ENCODE assay signal across 1 cellular context in the genomic region with DNA sequence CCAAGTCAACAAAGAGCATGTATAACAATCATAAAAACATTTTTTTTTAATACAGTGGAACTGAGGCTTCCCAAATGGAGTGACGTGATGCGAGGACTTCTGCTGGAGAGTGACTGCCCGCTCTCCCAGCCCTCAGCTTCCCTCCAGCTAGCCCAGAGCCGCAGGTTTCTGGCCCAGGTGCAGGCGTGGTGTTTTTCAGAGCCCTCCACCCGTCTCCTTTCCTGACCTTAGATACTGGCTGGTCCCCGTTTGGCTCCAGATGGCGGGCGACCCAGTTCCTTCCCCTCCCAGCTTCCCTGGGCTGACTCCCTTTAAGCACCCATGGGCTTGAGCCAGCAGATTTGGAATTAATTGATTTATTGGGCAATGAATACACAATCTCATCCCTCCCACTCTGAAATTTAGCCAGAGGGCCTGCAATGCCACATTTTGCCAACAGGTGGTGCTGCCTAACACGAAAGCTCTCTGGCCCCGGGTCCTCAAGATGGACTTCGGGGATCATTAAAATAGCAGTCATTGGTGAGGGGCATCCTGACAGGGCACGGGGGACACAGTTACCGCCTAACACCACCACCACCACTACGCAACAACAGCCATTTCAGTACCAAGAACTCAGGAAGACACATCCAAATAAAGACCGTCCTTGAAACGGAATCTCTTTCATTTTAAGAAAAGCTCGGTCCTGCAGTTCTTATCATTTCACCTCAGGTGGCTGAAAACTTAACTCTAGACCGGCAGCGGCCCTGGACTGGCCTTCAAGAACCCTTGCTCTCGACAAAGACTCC.
TF ChIP-seq lines count a peak whose summit lies in the region.

No MANE protein-coding gene starts in this region.

TF ChIP-seq in HepG2, 621 proteins besides CTCF, POLR2A, EP300 and RAD21 (continues in another document):
- TF ChIP-seq ZNF24 (IDR thresholded peaks at IDR 0.05) = no peak
- no peak for TF ChIP-seq DNMT3B (CRISPR knock-in tag; conservative IDR thresholded peaks at IDR 0.05)
- TF ChIP-seq STAG1 (CRISPR knock-in tag; IDR thresholded peaks at IDR 0.05) = peak; percentile 81
- TF ChIP-seq ZNF678 (CRISPR knock-in tag; IDR thresholded peaks at IDR 0.05) = no peak
- no peak for TF ChIP-seq KAT7 (CRISPR knock-in tag; IDR thresholded peaks at IDR 0.05; ENCODE audit: borderline replicate concordance)
- TF ChIP-seq, protein P1, sequence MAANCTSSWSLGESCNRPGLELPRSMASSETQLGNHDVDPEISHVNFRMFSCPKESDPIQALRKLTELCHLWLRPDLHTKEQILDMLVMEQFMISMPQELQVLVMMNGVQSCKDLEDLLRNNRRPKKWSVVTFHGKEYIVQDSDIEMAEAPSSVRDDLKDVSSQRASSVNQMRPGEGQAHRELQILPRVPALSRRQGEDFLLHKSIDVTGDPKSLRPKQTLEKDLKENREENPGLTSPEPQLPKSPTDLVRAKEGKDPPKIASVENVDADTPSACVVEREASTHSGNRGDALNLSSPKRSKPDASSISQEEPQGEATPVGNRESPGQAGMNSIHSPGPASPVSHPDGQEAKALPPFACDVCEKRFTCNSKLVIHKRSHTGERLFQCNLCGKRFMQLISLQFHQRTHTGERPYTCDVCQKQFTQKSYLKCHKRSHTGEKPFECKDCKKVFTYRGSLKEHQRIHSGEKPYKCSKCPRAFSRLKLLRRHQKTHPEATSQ (CRISPR knock-in tag; IDR thresholded peaks at IDR 0.05; ENCODE audit: borderline replicate concordance) = no peak
- 0 out of 2 replicates have a peak, but pooled peaks have one; percentile 48 for TF ChIP-seq SMAD3 (CRISPR knock-in tag; IDR thresholded peaks at IDR 0.05)
- TF ChIP-seq, protein P2, sequence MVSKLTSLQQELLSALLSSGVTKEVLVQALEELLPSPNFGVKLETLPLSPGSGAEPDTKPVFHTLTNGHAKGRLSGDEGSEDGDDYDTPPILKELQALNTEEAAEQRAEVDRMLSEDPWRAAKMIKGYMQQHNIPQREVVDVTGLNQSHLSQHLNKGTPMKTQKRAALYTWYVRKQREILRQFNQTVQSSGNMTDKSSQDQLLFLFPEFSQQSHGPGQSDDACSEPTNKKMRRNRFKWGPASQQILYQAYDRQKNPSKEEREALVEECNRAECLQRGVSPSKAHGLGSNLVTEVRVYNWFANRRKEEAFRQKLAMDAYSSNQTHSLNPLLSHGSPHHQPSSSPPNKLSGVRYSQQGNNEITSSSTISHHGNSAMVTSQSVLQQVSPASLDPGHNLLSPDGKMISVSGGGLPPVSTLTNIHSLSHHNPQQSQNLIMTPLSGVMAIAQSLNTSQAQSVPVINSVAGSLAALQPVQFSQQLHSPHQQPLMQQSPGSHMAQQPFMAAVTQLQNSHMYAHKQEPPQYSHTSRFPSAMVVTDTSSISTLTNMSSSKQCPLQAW (CRISPR knock-in tag; IDR thresholded peaks at IDR 0.05) = no peak
- TF ChIP-seq ZNF350 (CRISPR knock-in tag; IDR thresholded peaks at IDR 0.05; ENCODE audit: borderline replicate concordance, low read depth) = no peak; the same call in 1 of the 2 replicates
- TF ChIP-seq FOSL2 (CRISPR knock-in tag; IDR thresholded peaks at IDR 0.05) = 0 out of 2 replicates have a peak, but pooled peaks have one; percentile 10
- no peak for TF ChIP-seq SP140L (CRISPR knock-in tag; IDR thresholded peaks at IDR 0.05; ENCODE audit: borderline replicate concordance)
- TF ChIP-seq, protein P3, sequence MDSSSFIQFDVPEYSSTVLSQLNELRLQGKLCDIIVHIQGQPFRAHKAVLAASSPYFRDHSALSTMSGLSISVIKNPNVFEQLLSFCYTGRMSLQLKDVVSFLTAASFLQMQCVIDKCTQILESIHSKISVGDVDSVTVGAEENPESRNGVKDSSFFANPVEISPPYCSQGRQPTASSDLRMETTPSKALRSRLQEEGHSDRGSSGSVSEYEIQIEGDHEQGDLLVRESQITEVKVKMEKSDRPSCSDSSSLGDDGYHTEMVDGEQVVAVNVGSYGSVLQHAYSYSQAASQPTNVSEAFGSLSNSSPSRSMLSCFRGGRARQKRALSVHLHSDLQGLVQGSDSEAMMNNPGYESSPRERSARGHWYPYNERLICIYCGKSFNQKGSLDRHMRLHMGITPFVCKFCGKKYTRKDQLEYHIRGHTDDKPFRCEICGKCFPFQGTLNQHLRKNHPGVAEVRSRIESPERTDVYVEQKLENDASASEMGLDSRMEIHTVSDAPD (CRISPR knock-in tag; IDR thresholded peaks at IDR 0.05) = no peak
- TF ChIP-seq ERF (CRISPR knock-in tag; IDR thresholded peaks at IDR 0.05) = 0 out of 2 replicates have a peak, but pooled peaks have one; percentile 19
- TF ChIP-seq, protein P4, sequence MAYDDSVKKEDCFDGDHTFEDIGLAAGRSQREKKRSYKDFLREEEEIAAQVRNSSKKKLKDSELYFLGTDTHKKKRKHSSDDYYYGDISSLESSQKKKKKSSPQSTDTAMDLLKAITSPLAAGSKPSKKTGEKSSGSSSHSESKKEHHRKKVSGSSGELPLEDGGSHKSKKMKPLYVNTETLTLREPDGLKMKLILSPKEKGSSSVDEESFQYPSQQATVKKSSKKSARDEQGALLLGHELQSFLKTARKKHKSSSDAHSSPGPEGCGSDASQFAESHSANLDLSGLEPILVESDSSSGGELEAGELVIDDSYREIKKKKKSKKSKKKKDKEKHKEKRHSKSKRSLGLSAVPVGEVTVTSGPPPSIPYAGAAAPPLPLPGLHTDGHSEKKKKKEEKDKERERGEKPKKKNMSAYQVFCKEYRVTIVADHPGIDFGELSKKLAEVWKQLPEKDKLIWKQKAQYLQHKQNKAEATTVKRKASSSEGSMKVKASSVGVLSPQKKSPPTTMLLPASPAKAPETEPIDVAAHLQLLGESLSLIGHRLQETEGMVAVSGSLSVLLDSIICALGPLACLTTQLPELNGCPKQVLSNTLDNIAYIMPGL (CRISPR knock-in tag; IDR thresholded peaks at IDR 0.05; ENCODE audit: borderline replicate concordance in 1 of 2, low read depth in 1 of 2) = peak; percentile 29 to 57; a peak in 1 of 4 replicates
- TF ChIP-seq CEBPG (CRISPR knock-in tag; IDR thresholded peaks at IDR 0.05) = 0 out of 2 replicates have a peak, but pooled peaks have one; percentile 18
- TF ChIP-seq CEBPB (IDR thresholded peaks at IDR 0.05; ENCODE audit: borderline replicate concordance, low read depth, low read length) = 0 out of 2 replicates have a peak, but pooled peaks have one; percentile 32
- no peak for TF ChIP-seq ZNF775 (CRISPR knock-in tag; IDR thresholded peaks at IDR 0.05; ENCODE audit: borderline replicate concordance)
- TF ChIP-seq, protein P5, sequence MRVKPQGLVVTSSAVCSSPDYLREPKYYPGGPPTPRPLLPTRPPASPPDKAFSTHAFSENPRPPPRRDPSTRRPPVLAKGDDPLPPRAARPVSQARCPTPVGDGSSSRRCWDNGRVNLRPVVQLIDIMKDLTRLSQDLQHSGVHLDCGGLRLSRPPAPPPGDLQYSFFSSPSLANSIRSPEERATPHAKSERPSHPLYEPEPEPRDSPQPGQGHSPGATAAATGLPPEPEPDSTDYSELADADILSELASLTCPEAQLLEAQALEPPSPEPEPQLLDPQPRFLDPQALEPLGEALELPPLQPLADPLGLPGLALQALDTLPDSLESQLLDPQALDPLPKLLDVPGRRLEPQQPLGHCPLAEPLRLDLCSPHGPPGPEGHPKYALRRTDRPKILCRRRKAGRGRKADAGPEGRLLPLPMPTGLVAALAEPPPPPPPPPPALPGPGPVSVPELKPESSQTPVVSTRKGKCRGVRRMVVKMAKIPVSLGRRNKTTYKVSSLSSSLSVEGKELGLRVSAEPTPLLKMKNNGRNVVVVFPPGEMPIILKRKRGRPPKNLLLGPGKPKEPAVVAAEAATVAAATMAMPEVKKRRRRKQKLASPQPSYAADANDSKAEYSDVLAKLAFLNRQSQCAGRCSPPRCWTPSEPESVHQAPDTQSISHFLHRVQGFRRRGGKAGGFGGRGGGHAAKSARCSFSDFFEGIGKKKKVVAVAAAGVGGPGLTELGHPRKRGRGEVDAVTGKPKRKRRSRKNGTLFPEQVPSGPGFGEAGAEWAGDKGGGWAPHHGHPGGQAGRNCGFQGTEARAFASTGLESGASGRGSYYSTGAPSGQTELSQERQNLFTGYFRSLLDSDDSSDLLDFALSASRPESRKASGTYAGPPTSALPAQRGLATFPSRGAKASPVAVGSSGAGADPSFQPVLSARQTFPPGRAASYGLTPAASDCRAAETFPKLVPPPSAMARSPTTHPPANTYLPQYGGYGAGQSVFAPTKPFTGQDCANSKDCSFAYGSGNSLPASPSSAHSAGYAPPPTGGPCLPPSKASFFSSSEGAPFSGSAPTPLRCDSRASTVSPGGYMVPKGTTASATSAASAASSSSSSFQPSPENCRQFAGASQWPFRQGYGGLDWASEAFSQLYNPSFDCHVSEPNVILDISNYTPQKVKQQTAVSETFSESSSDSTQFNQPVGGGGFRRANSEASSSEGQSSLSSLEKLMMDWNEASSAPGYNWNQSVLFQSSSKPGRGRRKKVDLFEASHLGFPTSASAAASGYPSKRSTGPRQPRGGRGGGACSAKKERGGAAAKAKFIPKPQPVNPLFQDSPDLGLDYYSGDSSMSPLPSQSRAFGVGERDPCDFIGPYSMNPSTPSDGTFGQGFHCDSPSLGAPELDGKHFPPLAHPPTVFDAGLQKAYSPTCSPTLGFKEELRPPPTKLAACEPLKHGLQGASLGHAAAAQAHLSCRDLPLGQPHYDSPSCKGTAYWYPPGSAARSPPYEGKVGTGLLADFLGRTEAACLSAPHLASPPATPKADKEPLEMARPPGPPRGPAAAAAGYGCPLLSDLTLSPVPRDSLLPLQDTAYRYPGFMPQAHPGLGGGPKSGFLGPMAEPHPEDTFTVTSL (CRISPR knock-in tag; IDR thresholded peaks at IDR 0.05; ENCODE audit: borderline replicate concordance) = no peak
- no peak for TF ChIP-seq ZNF367 (CRISPR knock-in tag; IDR thresholded peaks at IDR 0.05; ENCODE audit: borderline replicate concordance)
- no peak for TF ChIP-seq MAF1 (CRISPR knock-in tag; IDR thresholded peaks at IDR 0.05; ENCODE audit: borderline replicate concordance)
- TF ChIP-seq BCL6 (CRISPR knock-in tag; IDR thresholded peaks at IDR 0.05) = no peak
- TF ChIP-seq ZNF501 (CRISPR knock-in tag; IDR thresholded peaks at IDR 0.05) = no peak
- TF ChIP-seq XRCC5 (optimal IDR thresholded peaks at IDR 0.05; ENCODE audit: low read length) = peak; percentile 83
- peak; percentile 81 for TF ChIP-seq SMC3 (IDR thresholded peaks at IDR 0.05; ENCODE audit: low read length)
- TF ChIP-seq CHCHD3 (CRISPR knock-in tag; IDR thresholded peaks at IDR 0.05) = no peak
- TF ChIP-seq ZSCAN22 (CRISPR knock-in tag; IDR thresholded peaks at IDR 0.05) = no peak
- TF ChIP-seq, protein P6, sequence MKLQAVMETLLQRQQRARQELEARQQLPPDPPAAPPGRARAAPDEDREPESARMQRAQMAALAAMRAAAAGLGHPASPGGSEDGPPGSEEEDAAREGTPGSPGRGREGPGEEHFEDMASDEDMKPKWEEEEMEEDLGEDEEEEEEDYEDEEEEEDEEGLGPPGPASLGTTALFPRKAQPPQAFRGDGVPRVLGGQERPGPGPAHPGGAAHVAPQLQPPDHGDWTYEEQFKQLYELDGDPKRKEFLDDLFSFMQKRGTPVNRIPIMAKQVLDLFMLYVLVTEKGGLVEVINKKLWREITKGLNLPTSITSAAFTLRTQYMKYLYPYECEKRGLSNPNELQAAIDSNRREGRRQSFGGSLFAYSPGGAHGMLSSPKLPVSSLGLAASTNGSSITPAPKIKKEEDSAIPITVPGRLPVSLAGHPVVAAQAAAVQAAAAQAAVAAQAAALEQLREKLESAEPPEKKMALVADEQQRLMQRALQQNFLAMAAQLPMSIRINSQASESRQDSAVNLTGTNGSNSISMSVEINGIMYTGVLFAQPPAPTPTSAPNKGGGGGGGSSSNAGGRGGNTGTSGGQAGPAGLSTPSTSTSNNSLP (IDR thresholded peaks at IDR 0.05; ENCODE audit: low read depth, low read length) = peak; percentile 77
- TF ChIP-seq TRIM24 (CRISPR knock-in tag; IDR thresholded peaks at IDR 0.05) = no peak
- TF ChIP-seq, protein P7, sequence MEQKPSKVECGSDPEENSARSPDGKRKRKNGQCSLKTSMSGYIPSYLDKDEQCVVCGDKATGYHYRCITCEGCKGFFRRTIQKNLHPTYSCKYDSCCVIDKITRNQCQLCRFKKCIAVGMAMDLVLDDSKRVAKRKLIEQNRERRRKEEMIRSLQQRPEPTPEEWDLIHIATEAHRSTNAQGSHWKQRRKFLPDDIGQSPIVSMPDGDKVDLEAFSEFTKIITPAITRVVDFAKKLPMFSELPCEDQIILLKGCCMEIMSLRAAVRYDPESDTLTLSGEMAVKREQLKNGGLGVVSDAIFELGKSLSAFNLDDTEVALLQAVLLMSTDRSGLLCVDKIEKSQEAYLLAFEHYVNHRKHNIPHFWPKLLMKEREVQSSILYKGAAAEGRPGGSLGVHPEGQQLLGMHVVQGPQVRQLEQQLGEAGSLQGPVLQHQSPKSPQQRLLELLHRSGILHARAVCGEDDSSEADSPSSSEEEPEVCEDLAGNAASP (CRISPR knock-in tag; IDR thresholded peaks at IDR 0.05; ENCODE audit: borderline replicate concordance) = no peak
- no peak for TF ChIP-seq RFX3 (CRISPR knock-in tag; IDR thresholded peaks at IDR 0.05)
- TF ChIP-seq, protein P8, sequence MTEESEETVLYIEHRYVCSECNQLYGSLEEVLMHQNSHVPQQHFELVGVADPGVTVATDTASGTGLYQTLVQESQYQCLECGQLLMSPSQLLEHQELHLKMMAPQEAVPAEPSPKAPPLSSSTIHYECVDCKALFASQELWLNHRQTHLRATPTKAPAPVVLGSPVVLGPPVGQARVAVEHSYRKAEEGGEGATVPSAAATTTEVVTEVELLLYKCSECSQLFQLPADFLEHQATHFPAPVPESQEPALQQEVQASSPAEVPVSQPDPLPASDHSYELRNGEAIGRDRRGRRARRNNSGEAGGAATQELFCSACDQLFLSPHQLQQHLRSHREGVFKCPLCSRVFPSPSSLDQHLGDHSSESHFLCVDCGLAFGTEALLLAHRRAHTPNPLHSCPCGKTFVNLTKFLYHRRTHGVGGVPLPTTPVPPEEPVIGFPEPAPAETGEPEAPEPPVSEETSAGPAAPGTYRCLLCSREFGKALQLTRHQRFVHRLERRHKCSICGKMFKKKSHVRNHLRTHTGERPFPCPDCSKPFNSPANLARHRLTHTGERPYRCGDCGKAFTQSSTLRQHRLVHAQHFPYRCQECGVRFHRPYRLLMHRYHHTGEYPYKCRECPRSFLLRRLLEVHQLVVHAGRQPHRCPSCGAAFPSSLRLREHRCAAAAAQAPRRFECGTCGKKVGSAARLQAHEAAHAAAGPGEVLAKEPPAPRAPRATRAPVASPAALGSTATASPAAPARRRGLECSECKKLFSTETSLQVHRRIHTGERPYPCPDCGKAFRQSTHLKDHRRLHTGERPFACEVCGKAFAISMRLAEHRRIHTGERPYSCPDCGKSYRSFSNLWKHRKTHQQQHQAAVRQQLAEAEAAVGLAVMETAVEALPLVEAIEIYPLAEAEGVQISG (CRISPR knock-in tag; IDR thresholded peaks at IDR 0.05) = no peak
- TF ChIP-seq, protein P9, sequence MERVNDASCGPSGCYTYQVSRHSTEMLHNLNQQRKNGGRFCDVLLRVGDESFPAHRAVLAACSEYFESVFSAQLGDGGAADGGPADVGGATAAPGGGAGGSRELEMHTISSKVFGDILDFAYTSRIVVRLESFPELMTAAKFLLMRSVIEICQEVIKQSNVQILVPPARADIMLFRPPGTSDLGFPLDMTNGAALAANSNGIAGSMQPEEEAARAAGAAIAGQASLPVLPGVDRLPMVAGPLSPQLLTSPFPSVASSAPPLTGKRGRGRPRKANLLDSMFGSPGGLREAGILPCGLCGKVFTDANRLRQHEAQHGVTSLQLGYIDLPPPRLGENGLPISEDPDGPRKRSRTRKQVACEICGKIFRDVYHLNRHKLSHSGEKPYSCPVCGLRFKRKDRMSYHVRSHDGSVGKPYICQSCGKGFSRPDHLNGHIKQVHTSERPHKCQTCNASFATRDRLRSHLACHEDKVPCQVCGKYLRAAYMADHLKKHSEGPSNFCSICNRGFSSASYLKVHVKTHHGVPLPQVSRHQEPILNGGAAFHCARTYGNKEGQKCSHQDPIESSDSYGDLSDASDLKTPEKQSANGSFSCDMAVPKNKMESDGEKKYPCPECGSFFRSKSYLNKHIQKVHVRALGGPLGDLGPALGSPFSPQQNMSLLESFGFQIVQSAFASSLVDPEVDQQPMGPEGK (CRISPR knock-in tag; IDR thresholded peaks at IDR 0.05) = no peak
- no peak for TF ChIP-seq ZNF224 (CRISPR knock-in tag; IDR thresholded peaks at IDR 0.05)
- no peak for TF ChIP-seq ZNF558 (CRISPR knock-in tag; IDR thresholded peaks at IDR 0.05; ENCODE audit: borderline replicate concordance)
- TF ChIP-seq ETV5 (CRISPR knock-in tag; IDR thresholded peaks at IDR 0.05; ENCODE audit: borderline replicate concordance) = no peak
- no peak for TF ChIP-seq ZNF713 (CRISPR knock-in tag; IDR thresholded peaks at IDR 0.05)
